ENCODE assay signal across 3 cellular contexts in the genomic region with DNA sequence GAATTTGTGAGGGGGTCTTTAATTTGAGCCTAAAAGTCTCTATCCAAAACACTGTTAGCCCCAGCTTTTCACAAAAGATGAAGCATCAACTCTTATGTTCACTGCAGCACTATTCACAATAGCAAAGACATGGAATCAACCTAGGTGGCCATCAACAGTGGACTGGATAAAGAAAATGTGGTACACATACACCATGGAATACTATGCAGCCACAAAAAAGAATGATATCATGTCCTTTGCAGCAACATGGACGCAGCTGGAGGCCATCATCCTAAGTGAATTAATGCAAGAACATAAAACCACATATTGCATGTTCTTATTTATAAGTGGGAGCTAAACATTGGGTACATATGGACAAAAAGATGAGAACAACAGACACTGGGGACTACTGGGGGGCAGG. TPM values are rescaled to one million over a fixed set of nuclear protein-coding genes. Genes with fewer than 3 reads are reported as not detected.
"Had no signal": no experiment of that assay in that cellular context is flagged by ENCODE, and none has a peak within 500 bp of the region (broad histone marks: within the 10 kb centered on the region; RNA-seq: fewer than 3 reads in every experiment).

No MANE protein-coding gene starts in this region.

RNA-seq across cellular contexts. Expression of a gene that starts 59.2 kb away (rescaled TPM):
- total RNA-seq: activated B cell treated with CpG ODN at 0.5 μM for 24 hours; activated CD8-positive, alpha-beta memory T cell treated with anti-CD3 and anti-CD28 coated beads for 36 hours; activated CD8-positive, alpha-beta memory T cell treated with anti-CD3 and anti-CD28 coated beads, Interleukin-2, amount 10 ng/mL, durations not matched to agents 7 days and 5 days had no signal
